In genomic region chr10:78747366-78747955, GRCh38 we compare ENCODE assay signal across 19 cellular contexts.
"Had no signal": no experiment of that assay in that cellular context is flagged by ENCODE, and none has a peak within 500 bp of the region (broad histone marks: within the 10 kb centered on the region; RNA-seq: fewer than 3 reads in every experiment).

No MANE protein-coding gene starts in this region.

- H3K9me3 Mint-ChIP-seq: activated CD4-positive, alpha-beta memory T cell treated with anti-CD3 and anti-CD28 coated beads, Interleukin-2, amount 10 ng/mL, durations not matched to agents 7 days and 5 days; activated naive CD4-positive, alpha-beta T cell treated with anti-CD3 and anti-CD28 coated beads, Interleukin-2, amount 10 ng/mL, durations not matched to agents 7 days and 5 days; memory B cell had no signal

- H3K27me3 Mint-ChIP-seq: activated CD4-positive, alpha-beta T cell treated with anti-CD3 and anti-CD28 coated beads, Interleukin-2, amount 10 ng/mL, durations not matched to agents 24 days and 14 days had no signal

- H3K27ac Mint-ChIP-seq: activated CD4-positive, alpha-beta memory T cell treated with anti-CD3 and anti-CD28 coated beads, Interleukin-2, amount 10 ng/mL, durations not matched to agents 7 days and 5 days; activated CD4-positive, alpha-beta T cell treated with anti-CD3 and anti-CD28 coated beads, Interleukin-2, amount 10 ng/mL, durations not matched to agents 24 days and 14 days; activated CD8-positive, alpha-beta memory T cell treated with anti-CD3 and anti-CD28 coated beads, Interleukin-2, amount 10 ng/mL, durations not matched to agents 7 days and 5 days; activated naive CD4-positive, alpha-beta T cell treated with anti-CD3 and anti-CD28 coated beads, Interleukin-2, amount 10 ng/mL, durations not matched to agents 7 days and 5 days; immature natural killer cell; memory B cell; naive B cell; progenitor cell of endocrine pancreas; stimulated activated naive B cell treated with anti-CD40 and anti-IgM and Interleukin-4, amounts not matched to agents 10 μg/mL and 1 μg/mL and 100 μg/mL, for 72 hours had no signal

- H3K36me3 Mint-ChIP-seq: activated CD8-positive, alpha-beta memory T cell treated with anti-CD3 and anti-CD28 coated beads, Interleukin-2, amount 10 ng/mL, durations not matched to agents 7 days and 5 days; activated naive CD4-positive, alpha-beta T cell treated with anti-CD3 and anti-CD28 coated beads, Interleukin-2, amount 10 ng/mL, durations not matched to agents 7 days and 5 days; immature natural killer cell; memory B cell; naive B cell; stimulated activated naive B cell treated with anti-CD40 and anti-IgM and Interleukin-4, amounts not matched to agents 10 μg/mL and 1 μg/mL and 100 μg/mL, for 72 hours had no signal

- H3K9me3 ChIP-seq: mucosa of descending colon, upper lobe of left lung had no signal

- H3K4me3 ChIP-seq: cardiac muscle cell, mucosa of descending colon, upper lobe of left lung had no signal

- DNase-seq: activated CD4-positive, alpha-beta memory T cell treated with anti-CD3 and anti-CD28 coated beads, Interleukin-2, amount 10 ng/mL, durations not matched to agents 7 days and 5 days; activated CD4-positive, alpha-beta T cell treated with anti-CD3 and anti-CD28 coated beads, Interleukin-2, amount 10 ng/mL, durations not matched to agents 24 days and 14 days; activated CD8-positive, alpha-beta memory T cell treated with anti-CD3 and anti-CD28 coated beads, Interleukin-2, amount 10 ng/mL, durations not matched to agents 7 days and 5 days; activated effector memory CD4-positive, alpha-beta T cell treated with anti-CD3 and anti-CD28 coated beads, Interleukin-2, amount 50 U/mL, for 16 hours; activated naive CD4-positive, alpha-beta T cell treated with anti-CD3 and anti-CD28 coated beads, Interleukin-2, amount 10 ng/mL, durations not matched to agents 7 days and 5 days; activated T-cell treated with anti-CD3 and anti-CD28 coated beads for 4 hours; effector CD4-positive, alpha-beta T cell; foreskin keratinocyte; immature natural killer cell; mucosa of descending colon; naive B cell; small intestine; stimulated activated CD4-positive, alpha-beta T cell treated with anti-CD3 and anti-CD28 coated beads, Interleukin-15, amount 100 ng/mL, for 24 hours; stimulated activated naive B cell treated with anti-CD40 and anti-IgM and Interleukin-4, amounts not matched to agents 10 μg/mL and 1 μg/mL and 100 μg/mL, for 72 hours; upper lobe of left lung had no signal

- H3K27me3 ChIP-seq: cardiac muscle cell, upper lobe of left lung had no signal

- H3K27ac ChIP-seq: cardiac muscle cell, foreskin keratinocyte, upper lobe of left lung, VCaP had no signal

- H3K4me1 ChIP-seq: foreskin keratinocyte had no signal

- H3K36me3 ChIP-seq: cardiac muscle cell, upper lobe of left lung had no signal

- H3K4me3 Mint-ChIP-seq: activated CD4-positive, alpha-beta memory T cell treated with anti-CD3 and anti-CD28 coated beads, Interleukin-2, amount 10 ng/mL, durations not matched to agents 7 days and 5 days; activated CD4-positive, alpha-beta T cell treated with anti-CD3 and anti-CD28 coated beads, Interleukin-2, amount 10 ng/mL, durations not matched to agents 24 days and 14 days; activated CD8-positive, alpha-beta memory T cell treated with anti-CD3 and anti-CD28 coated beads, Interleukin-2, amount 10 ng/mL, durations not matched to agents 7 days and 5 days; activated naive CD4-positive, alpha-beta T cell treated with anti-CD3 and anti-CD28 coated beads, Interleukin-2, amount 10 ng/mL, durations not matched to agents 7 days and 5 days; immature natural killer cell; memory B cell; naive B cell; stimulated activated naive B cell treated with anti-CD40 and anti-IgM and Interleukin-4, amounts not matched to agents 10 μg/mL and 1 μg/mL and 100 μg/mL, for 72 hours had no signal

- H3K4me1 Mint-ChIP-seq: activated CD4-positive, alpha-beta memory T cell treated with anti-CD3 and anti-CD28 coated beads, Interleukin-2, amount 10 ng/mL, durations not matched to agents 7 days and 5 days; memory B cell; naive B cell; stimulated activated naive B cell treated with anti-CD40 and anti-IgM and Interleukin-4, amounts not matched to agents 10 μg/mL and 1 μg/mL and 100 μg/mL, for 72 hours had no signal
